Comparison of ENCODE assay signal across 19 cellular contexts in genomic region chr18:7512990-7513389, GRCh38. TPM values are rescaled to one million over a fixed set of nuclear protein-coding genes. Genes with fewer than 3 reads are reported as not detected.
DNase-seq lines count a peak whose midpoint lies in the region; ATAC-seq and TF ChIP-seq lines count a peak whose summit lies in the region.
"Had no signal": no experiment of that assay in that cellular context is flagged by ENCODE, and none has a peak within 500 bp of the region (broad histone marks: within the 10 kb centered on the region; RNA-seq: fewer than 3 reads in every experiment).

No MANE protein-coding gene starts in this region.

- H3K27me3 ChIP-seq in left ventricle myocardium inferior (ENCODE audit: low read depth) (no peaks in the 10 kb centered on the region), trophoblast cell (ENCODE audit: insufficient read depth, low read length) (no peaks in the 10 kb centered on the region)
- H3K27me3 ChIP-seq: BLaER1 had no signal

- no peak for DNase-seq in Right ventricle myocardium inferior (ENCODE audit: missing footprints)
- DNase-seq in left cardiac atrium: no peak
- DNase-seq in Calu3: no peak
- DNase-seq in left ventricle myocardium inferior: no peak
- DNase-seq in trophoblast cell: peak; percentile 54 to 83
- no peak for DNase-seq in amygdala (lab: John Stamatoyannopoulos, UW)
- DNase-seq: CD4-positive, CD25-positive, alpha-beta regulatory T cell; CD8-positive, alpha-beta T cell; DMS53; DMS79 treated with DMSO at 0.1 percent for 48 hours; GF-D8; H7; HCEC 1CT had no signal

- H3K18ac ChIP-seq in trophoblast cell (ENCODE audit: low read length): no peak overlapping the region

- no peak overlapping the region for H3K4ac ChIP-seq in trophoblast cell (ENCODE audit: low read depth, low read length)

- H3K4me3 ChIP-seq in left ventricle myocardium inferior (no peak overlapping the region), trophoblast cell (ENCODE audit: low read depth, low read length) (no peak overlapping the region)
- H3K4me3 ChIP-seq: BLaER1 had no signal

- H3K27ac Mint-ChIP-seq in Calu3 (ENCODE audit: unreplicated experiment): peak overlapping the region; percentile 17
- H3K27ac Mint-ChIP-seq: B cell; CD4-positive, CD25-positive, alpha-beta regulatory T cell; CD8-positive, alpha-beta T cell had no signal

- H3K4me3 Mint-ChIP-seq in Calu3 (ENCODE audit: low read depth, unreplicated experiment): peak overlapping the region; percentile 36
- H3K4me3 Mint-ChIP-seq: B cell; CD4-positive, CD25-positive, alpha-beta regulatory T cell; CD8-positive, alpha-beta T cell had no signal

- H3K36me3 Mint-ChIP-seq in Calu3 (ENCODE audit: insufficient read depth, unreplicated experiment): no peaks in the 10 kb centered on the region
- H3K36me3 Mint-ChIP-seq: CD4-positive, CD25-positive, alpha-beta regulatory T cell; CD8-positive, alpha-beta T cell had no signal

- H3K23ac ChIP-seq in trophoblast cell (ENCODE audit: low read length): no peak overlapping the region

- no peak overlapping the region for H4K91ac ChIP-seq in trophoblast cell (ENCODE audit: low read depth, low read length)

- H2BK5ac ChIP-seq in trophoblast cell (ENCODE audit: low read depth, low read length, poor library complexity): no peak overlapping the region

- H3K79me2 ChIP-seq in trophoblast cell (ENCODE audit: control insufficient read depth, insufficient read depth, low read length, poor library complexity): no peaks in the 10 kb centered on the region

- H3K27ac ChIP-seq in left ventricle myocardium inferior (replicated peaks) (peak overlapping the region; percentile 40), trophoblast cell (ENCODE audit: low read depth, low read length) (no peak overlapping the region)
- H3K27ac ChIP-seq: 22Rv1, BLaER1, C4-2B had no signal

- no peaks in the 10 kb centered on the region for H3K27me3 Mint-ChIP-seq in Calu3 (ENCODE audit: unreplicated experiment)
- H3K27me3 Mint-ChIP-seq: B cell; CD4-positive, CD25-positive, alpha-beta regulatory T cell had no signal

- TF ChIP-seq CTCF in Calu3 (IDR thresholded peaks at IDR 0.05; ENCODE audit: unreplicated experiment) (no peak), left ventricle myocardium inferior (IDR thresholded peaks at IDR 0.05; ENCODE audit: borderline replicate concordance) (no peak)

- peaks cover 2% of the 10 kb centered on the region for H3K9me3 Mint-ChIP-seq in Calu3 (ENCODE audit: low read depth, unreplicated experiment)
- H3K9me3 Mint-ChIP-seq: CD8-positive, alpha-beta T cell had no signal

- intact Hi-C loops in Right ventricle myocardium inferior (cut with DNase I): no loop called here
- intact Hi-C loops in left cardiac atrium (cut with DNase I): no loop called here
- intact Hi-C loops in Calu3 (cut with micrococcal nuclease; ENCODE audit: unreplicated experiment): loop anchor here (2.0 to 5.0 kb wide), 2 partner anchors 24 to 54 kb away; partner anchors contain the start of gene PTPRM
- intact Hi-C loops in left ventricle myocardium inferior (cut with micrococcal nuclease): no loop called here

- H3K79me1 ChIP-seq in trophoblast cell (ENCODE audit: low read length): peaks cover 16% of the 10 kb centered on the region

- H3K4me1 Mint-ChIP-seq in Calu3 (ENCODE audit: low read depth, unreplicated experiment): peaks cover 19% of the 10 kb centered on the region
- H3K4me1 Mint-ChIP-seq: B cell; CD4-positive, CD25-positive, alpha-beta regulatory T cell had no signal

- CTCF ChIA-PET in Calu3 (lab: Charles Lee): no interaction called here

- H2BK12ac ChIP-seq in trophoblast cell (ENCODE audit: low read length): no peak overlapping the region

- H3K9me3 ChIP-seq in left ventricle myocardium inferior (replicated peaks): no peaks in the 10 kb centered on the region
- H3K9me3 ChIP-seq in trophoblast cell (ENCODE audit: insufficient read depth, low read depth, low read length): no peaks in the 10 kb centered on the region
- H3K9me3 ChIP-seq: BLaER1 had no signal

- H3K36me3 ChIP-seq in left ventricle myocardium inferior (no peaks in the 10 kb centered on the region), trophoblast cell (ENCODE audit: control insufficient read depth in 1 of 2, insufficient read depth in 2 of 2, low read length in 2 of 2) (no peaks in the 10 kb centered on the region)
- H3K36me3 ChIP-seq: BLaER1 had no signal

- H3K4me2 ChIP-seq in trophoblast cell (ENCODE audit: low read length): no peak overlapping the region
- H3K4me2 ChIP-seq: BLaER1 had no signal

- H2AFZ ChIP-seq in trophoblast cell (ENCODE audit: insufficient read depth, low read length, poor library complexity): no peak overlapping the region

- H4K8ac ChIP-seq in trophoblast cell (ENCODE audit: low read depth, low read length): no peak overlapping the region

- no CpG with 5 or more reads among the region's 3 CpGs for WGBS in trophoblast cell (ENCODE audit: extremely low coverage, insufficient coverage, insufficient read length)

- peak; percentile 46 for ATAC-seq in Right ventricle myocardium inferior
- no peak for ATAC-seq in left cardiac atrium
- ATAC-seq in HG02588 (IDR thresholded peaks at IDR 0.05; ENCODE audit: unreplicated experiment): no peak
- ATAC-seq: CD8-positive, alpha-beta T cell had no signal

- BruUV-seq in Calu3 (replicated peaks; lab: Mats Ljungman, UMichigan): no TSS peak

- H2AK5ac ChIP-seq in trophoblast cell (ENCODE audit: low read length): no peak overlapping the region

- H3K14ac ChIP-seq in trophoblast cell (ENCODE audit: low read length): no peak overlapping the region

- H3K4me1 ChIP-seq in left ventricle myocardium inferior: peaks cover 34% of the 10 kb centered on the region
- peaks cover 3 to 7% of the 10 kb centered on the region in 2 experiments for H3K4me1 ChIP-seq in trophoblast cell (ENCODE audit: control insufficient read depth in 1 of 2, insufficient read depth in 2 of 2, low read length in 2 of 2)
- H3K4me1 ChIP-seq: BLaER1 had no signal

- no peak overlapping the region for H4K12ac ChIP-seq in trophoblast cell (ENCODE audit: low read depth, low read length)

- no peak overlapping the region for H3K9ac ChIP-seq in trophoblast cell (ENCODE audit: low read length)
- H3K9ac ChIP-seq: BLaER1 had no signal

- H2BK120ac ChIP-seq in trophoblast cell (ENCODE audit: insufficient read depth, low read length, poor library complexity): peak overlapping the region; percentile 37

RNA-seq across cellular contexts. Expression of gene PTPRM, which starts 54.1 kb away (rescaled TPM):
- 102 TPM for total RNA-seq in Right ventricle myocardium inferior
- total RNA-seq in left cardiac atrium: 10 to 100 TPM; 51.4 to 75.5 TPM
- total RNA-seq in Calu3 (2022): 42.3 and 48.5 TPM in 2 replicates
- total RNA-seq in left ventricle myocardium inferior: 132 TPM
- polyA plus RNA-seq in trophoblast cell (2013): 73.1 and 78.5 TPM in 2 replicates
- total RNA-seq: G401 had no signal

Comparison
In these comparisons a context has a peak if more than half of its experiments do, and no peak if none do; other contexts are left out.
1. DNase-seq: peak in trophoblast cell (2 of 2); none in Right ventricle myocardium inferior (single experiment), left cardiac atrium (single experiment), Calu3 (single experiment), left ventricle myocardium inferior (single experiment) and amygdala (0 of 56).